ENCODE assay signal across 16 cellular contexts in genomic region chr20:59559863-59560262, GRCh38. TPM values are rescaled to one million over a fixed set of nuclear protein-coding genes. Genes with fewer than 3 reads are reported as not detected.
"Had no signal": no experiment of that assay in that cellular context is flagged by ENCODE, and none has a peak within 500 bp of the region (broad histone marks: within the 10 kb centered on the region; RNA-seq: fewer than 3 reads in every experiment).

No MANE protein-coding gene starts in this region.

- H3K27ac ChIP-seq: HL-60, RWPE1, SJSA1, SK-N-MC had no signal

- H3K27me3 ChIP-seq: SJSA1 had no signal

- H3K4me1 ChIP-seq: SJSA1 had no signal

- H3K4me3 ChIP-seq: SJSA1, SK-N-MC had no signal

- H3K9me3 ChIP-seq: SJSA1 had no signal

- DNase-seq: NCI-H1092, NCI-H1417 treated with DMSO at 0.1 percent for 48 hours, NCI-H146, NCI-H1694 treated with DMSO at 0.1 percent for 48 hours, NCI-H1930, NCI-H2081, NCI-H2107, NCI-H226, NCI-H510A, NCI-H524 treated with DMSO at 0.1 percent for 48 hours, NCI-H774, SIG-M5 had no signal

- H3K36me3 ChIP-seq: SJSA1 had no signal

RNA-seq across cellular contexts. Expression of gene PHACTR3, which starts 44.5 kb away (rescaled TPM):
- total RNA-seq: SJSA1 had no signal
